ENCODE assay signal across 9 cellular contexts in genomic region chr17:42116705-42117396, GRCh38. TPM values are rescaled to one million over a fixed set of nuclear protein-coding genes. Genes with fewer than 3 reads are reported as not detected.
A peak's percentile ranks its signal among the peaks of the same experiment; 100 is the strongest.
DNase-seq lines count a peak whose midpoint lies in the region; ATAC-seq and TF ChIP-seq lines count a peak whose summit lies in the region.
"Had no signal": no experiment of that assay in that cellular context is flagged by ENCODE, and none has a peak within 500 bp of the region (broad histone marks: within the 10 kb centered on the region; RNA-seq: fewer than 3 reads in every experiment).

No MANE protein-coding gene starts in this region.

- H3K36me3 Mint-ChIP-seq in H9 (ENCODE audit: insufficient read depth in 1 of 3, low read depth in 3 of 3) = peaks cover 11 to 61% (median 42%) of the 10 kb centered on the region in 3 experiments; a peak in 6 of 7 replicates

- no peak overlapping the region for H2BK120ac ChIP-seq in H9 (ENCODE audit: low read depth, low read length, poor library complexity, severe bottlenecking)

- H4K91ac ChIP-seq in H9 (ENCODE audit: insufficient read length, low read depth, low read length) = no peak overlapping the region

- H2BK20ac ChIP-seq in H9 (ENCODE audit: low read depth, low read length, poor library complexity, severe bottlenecking) = no peak overlapping the region

- H3K23ac ChIP-seq in H9 (ENCODE audit: insufficient read length, low read depth, low read length) = no peak overlapping the region

- WGBS in H9 (ENCODE audit: extremely low coverage, insufficient read length, low lambda C conversion rate) = no CpG with 5 or more reads among the region's 18 CpGs

- H3K14ac ChIP-seq in H9 (ENCODE audit: insufficient read depth, low read length) = no peak overlapping the region

- H2AK5ac ChIP-seq in H9 (ENCODE audit: insufficient read length, low read length) = no peak overlapping the region

- H4K8ac ChIP-seq in H9 (replicated peaks; ENCODE audit: insufficient read length, low read depth, low read length) = no peak overlapping the region

- H3K9me3 Mint-ChIP-seq in H9 = no peaks in the 10 kb centered on the region

- no peak overlapping the region for H2BK5ac ChIP-seq in H9 (ENCODE audit: insufficient read length, low read length)

- H3K4me1 Mint-ChIP-seq in H9 = peaks cover 13 to 27% of the 10 kb centered on the region in 2 experiments

- H2BK15ac ChIP-seq in H9 (ENCODE audit: low read depth, low read length) = no peak overlapping the region

- no peak overlapping the region for H3K9ac ChIP-seq in H9 (ENCODE audit: extremely low read depth, insufficient read length, low read length)

- H3K18ac ChIP-seq in H9 (ENCODE audit: insufficient read length, low read depth, low read length) = no peak overlapping the region

- no peaks in the 10 kb centered on the region for H4K20me1 ChIP-seq in H9 (ENCODE audit: control insufficient read depth, insufficient read depth, insufficient read length)

- H2AFZ ChIP-seq in H9 (ENCODE audit: low read length) = no peak overlapping the region

- no peak overlapping the region for H3K4me3 ChIP-seq in cardiac fibroblast (replicated peaks in 1 of 2; ENCODE audit: low read depth in 2 of 2, low read length in 2 of 2)

- H3K27ac ChIP-seq in H9 (ENCODE audit: insufficient read length, low read depth, low read length) = no peak overlapping the region

- TF ChIP-seq CTCF in H9 (conservative IDR thresholded peaks at IDR 0.05) (peak; percentile 86), cardiac fibroblast (IDR thresholded peaks at IDR 0.05; ENCODE audit: low read depth, low read length) (peak; percentile 86)

- no peaks in the 10 kb centered on the region for H3K27me3 Mint-ChIP-seq in H9 (ENCODE audit: low read depth)

- ATAC-seq in GM18511 (IDR thresholded peaks at IDR 0.05; ENCODE audit: unreplicated experiment) = no peak

- DNase-seq in AG08395 (ENCODE audit: low spot score) (peak; percentile 73), H9 (peak; percentile 90), NCI-H460 (ENCODE audit: extremely low read depth, low read depth) (peak; percentile 83), cardiac fibroblast (ENCODE audit: low read depth in 2 of 2) (peak; percentile 88), kidney glomerular epithelial cell (lab: John Stamatoyannopoulos, UW) (peak; percentile 81)
- peak; percentile 75 for DNase-seq in activated CD4-positive, CD25-positive, alpha-beta regulatory T cell treated with anti-CD3 and anti-CD28 coated beads, Interleukin-2, amount 50 U/mL, for 16 hours (ENCODE audit: low read depth, low spot score)
- peak; percentile 73 for DNase-seq in stimulated activated CD4-positive, alpha-beta T cell treated with anti-CD3 and anti-CD28 coated beads, Interleukin-2, amount 100 ng/mL, for 4 hours (ENCODE audit: low read depth)

- no peaks in the 10 kb centered on the region for H3K27me3 ChIP-seq in H9 (ENCODE audit: insufficient read depth, low read length)

- no peak overlapping the region for H3K4me2 ChIP-seq in H9 (ENCODE audit: insufficient read depth, insufficient read length, low read length)

- no peak overlapping the region for H4K5ac ChIP-seq in H9 (ENCODE audit: insufficient read length, low read depth, low read length)

- no peak overlapping the region; a peak in 1 of 5 replicates for H3K4me3 Mint-ChIP-seq in H9

- H3K27ac Mint-ChIP-seq in H9 = no peak overlapping the region; a peak in 2 of 7 replicates

- no peaks in the 10 kb centered on the region for H3K79me1 ChIP-seq in H9 (ENCODE audit: insufficient read depth, low read depth, low read length, poor library complexity, severe bottlenecking)

- H3K23me2 ChIP-seq in H9 (ENCODE audit: insufficient read length, low read depth, low read length, poor library complexity, severe bottlenecking) = no peaks in the 10 kb centered on the region

- no peaks in the 10 kb centered on the region for H3K9me3 ChIP-seq in H9 (ENCODE audit: control insufficient read depth, low read depth, low read length)

- no peaks in the 10 kb centered on the region for H3K4me1 ChIP-seq in H9 (ENCODE audit: insufficient read depth, low read length)

- no peaks in the 10 kb centered on the region for H3K79me2 ChIP-seq in H9 (ENCODE audit: insufficient read depth, low read length)

- no peak overlapping the region for H2BK12ac ChIP-seq in H9 (ENCODE audit: insufficient read length, low read depth, low read length)

- no peak overlapping the region for H3K56ac ChIP-seq in H9 (ENCODE audit: insufficient read length, low read depth, low read length)

- no peak overlapping the region for H3K4ac ChIP-seq in H9 (ENCODE audit: low read depth, low read length)

- no peak overlapping the region for H3T11ph ChIP-seq in H9 (ENCODE audit: low read length)

RNA-seq across cellular contexts. Expression of gene KAT2A, which starts 4.3 kb away (rescaled TPM):
- 39.1 and 43.5 TPM in 2 replicates for total RNA-seq in H9 (2021)
- 19.2 and 23.4 TPM in 2 replicates for total RNA-seq in NCI-H460 (2014; rRNA removed; shearing (Covaris generic))
- polyA plus RNA-seq in NCI-H460 (2014; cell fraction: nucleus; rRNA removed) = 243 and 255 TPM in 2 replicates

RNA-seq across cellular contexts. Expression of gene DHX58, which starts 4.3 kb away (rescaled TPM):
- 3.9 and 4.5 TPM in 2 replicates for total RNA-seq in H9 (2021)
- total RNA-seq in NCI-H460 (2014; rRNA removed; shearing (Covaris generic)) = 3.7 and 3.8 TPM in 2 replicates
- 22.6 and 28.3 TPM in 2 replicates for polyA plus RNA-seq in NCI-H460 (2014; cell fraction: nucleus; rRNA removed)

RNA-seq across cellular contexts. Expression of gene HSPB9, which starts 5.8 kb away (rescaled TPM):
- 0.15 and 0.18 TPM in 2 replicates for total RNA-seq in H9 (2021)
- total RNA-seq in NCI-H460 (2014; rRNA removed; shearing (Covaris generic)) = 0.07 TPM in 1 of 2 replicates, not detected in the other
- 0.06 TPM in 1 of 2 replicates, not detected in the other for polyA plus RNA-seq in NCI-H460 (2014; cell fraction: nucleus; rRNA removed)
- total RNA-seq: temporal lobe had no signal

RNA-seq across cellular contexts. Expression of gene ZNF385C, which starts 18.6 kb away (rescaled TPM):
- total RNA-seq in H9 (2021) = 2.8 and 3.1 TPM in 2 replicates
- 0.10 and 0.20 TPM in 2 replicates for total RNA-seq in NCI-H460 (2014; rRNA removed; shearing (Covaris generic))
- polyA plus RNA-seq in NCI-H460 (2014; cell fraction: nucleus; rRNA removed) = not detected in 2 replicates

RNA-seq across cellular contexts. Expression of gene RAB5C, which starts 37.9 kb away (rescaled TPM):
- 73.8 and 75.7 TPM in 2 replicates for total RNA-seq in H9 (2021)
- 66.0 and 66.5 TPM in 2 replicates for total RNA-seq in NCI-H460 (2014; rRNA removed; shearing (Covaris generic))
- polyA plus RNA-seq in NCI-H460 (2014; cell fraction: nucleus; rRNA removed) = 43.7 and 99.5 TPM in 2 replicates
